Comparison of ENCODE assay signal across 15 cellular contexts in the genomic region with DNA sequence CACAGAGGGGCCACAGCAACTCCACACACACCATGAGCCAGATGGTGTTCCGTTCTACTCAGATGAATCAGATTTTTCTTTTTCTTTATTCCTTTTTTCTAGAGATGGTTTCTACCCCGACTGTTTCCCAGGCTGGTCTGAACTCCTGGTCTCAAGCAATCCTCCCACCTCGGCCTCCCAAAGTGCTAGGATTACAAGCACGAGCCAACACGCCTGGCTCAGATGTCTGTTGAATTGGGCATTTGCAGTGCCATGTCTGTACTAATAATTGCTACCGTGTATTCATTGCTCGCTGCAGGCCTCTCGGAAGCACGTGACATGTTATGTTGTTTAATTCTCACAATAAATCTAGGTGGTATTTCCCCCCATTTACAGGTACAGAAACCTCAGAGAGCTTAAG.
DNase-seq lines count a peak whose midpoint lies in the region; ATAC-seq lines count a peak whose summit lies in the region.
"Had no signal": no experiment of that assay in that cellular context is flagged by ENCODE, and none has a peak within 500 bp of the region (broad histone marks: within the 10 kb centered on the region; RNA-seq: fewer than 3 reads in every experiment).

No MANE protein-coding gene starts in this region.

- peak overlapping the region; percentile 80 for H3K27ac Mint-ChIP-seq in T-helper 17 cell
- H3K27ac Mint-ChIP-seq in stimulated activated effector memory CD8-positive, alpha-beta T cell treated with anti-CD3 and anti-CD28 coated beads, Interleukin-12 subunit alpha, Interleukin-12 subunit beta, amount 100 ng/mL, for 72 hours: peak overlapping the region; percentile 1
- H3K27ac Mint-ChIP-seq: H9 had no signal

- no peaks in the 10 kb centered on the region for H3K9me3 ChIP-seq in T-helper 17 cell (ENCODE audit: control insufficient read depth, low read length, poor library complexity, severe bottlenecking)
- H3K9me3 ChIP-seq: BLaER1 had no signal

- H3K4me3 Mint-ChIP-seq in T-helper 17 cell: peak overlapping the region; percentile 25
- no peak overlapping the region for H3K4me3 Mint-ChIP-seq in stimulated activated effector memory CD8-positive, alpha-beta T cell treated with anti-CD3 and anti-CD28 coated beads, Interleukin-12 subunit alpha, Interleukin-12 subunit beta, amount 100 ng/mL, for 72 hours
- H3K4me3 Mint-ChIP-seq: CD14-positive monocyte; CD4-positive, alpha-beta memory T cell; H9 had no signal

- H3K9me3 Mint-ChIP-seq in stimulated activated effector memory CD8-positive, alpha-beta T cell treated with anti-CD3 and anti-CD28 coated beads, Interleukin-12 subunit alpha, Interleukin-12 subunit beta, amount 100 ng/mL, for 72 hours: no peaks in the 10 kb centered on the region
- H3K9me3 Mint-ChIP-seq: H9 had no signal

- no peaks in the 10 kb centered on the region for H3K27me3 Mint-ChIP-seq in T-helper 17 cell
- H3K27me3 Mint-ChIP-seq: CD4-positive, alpha-beta memory T cell had no signal

- H3K36me3 Mint-ChIP-seq in T-helper 17 cell (ENCODE audit: low read depth): peaks cover 12% of the 10 kb centered on the region
- H3K36me3 Mint-ChIP-seq in stimulated activated effector memory CD8-positive, alpha-beta T cell treated with anti-CD3 and anti-CD28 coated beads, Interleukin-12 subunit alpha, Interleukin-12 subunit beta, amount 100 ng/mL, for 72 hours: peaks cover 96% of the 10 kb centered on the region

- peak; percentile 7 for DNase-seq in activated CD8-positive, alpha-beta memory T cell treated with anti-CD3 and anti-CD28 coated beads, Interleukin-2, amount 50 U/mL, for 48 hours
- DNase-seq in activated CD8-positive, alpha-beta memory T cell treated with anti-CD3 and anti-CD28 coated beads, Interleukin-2, amount 50 U/mL, for 4 hours: no peak
- no peak for DNase-seq in T-helper 17 cell
- DNase-seq in mesenteric fat pad (ENCODE audit: low spot score): peak; percentile 62
- no peak for DNase-seq in stimulated activated effector memory CD8-positive, alpha-beta T cell treated with anti-CD3 and anti-CD28 coated beads, Interleukin-12 subunit alpha, Interleukin-12 subunit beta, amount 100 ng/mL, for 72 hours (ENCODE audit: low spot score in 2 of 2)
- DNase-seq: 8988T; CD4-positive, alpha-beta memory T cell; DMS153; DMS79; GDM1; H9 had no signal

- peaks cover 4% of the 10 kb centered on the region for H3K4me1 Mint-ChIP-seq in T-helper 17 cell
- H3K4me1 Mint-ChIP-seq in stimulated activated effector memory CD8-positive, alpha-beta T cell treated with anti-CD3 and anti-CD28 coated beads, Interleukin-12 subunit alpha, Interleukin-12 subunit beta, amount 100 ng/mL, for 72 hours: no peaks in the 10 kb centered on the region
- H3K4me1 Mint-ChIP-seq: CD4-positive, alpha-beta memory T cell; H9 had no signal

- ATAC-seq in T-helper 17 cell (no peak), HG02610 (IDR thresholded peaks at IDR 0.05; ENCODE audit: unreplicated experiment) (no peak), GM18517 (IDR thresholded peaks at IDR 0.05; ENCODE audit: unreplicated experiment) (no peak)
- no peak for ATAC-seq in stimulated activated effector memory CD8-positive, alpha-beta T cell treated with anti-CD3 and anti-CD28 coated beads, Interleukin-12 subunit alpha, Interleukin-12 subunit beta, amount 100 ng/mL, for 72 hours

Comparison
In these comparisons a context has a peak if more than half of its experiments do, and no peak if none do; other contexts are left out.
1. DNase-seq: peak in activated CD8-positive, alpha-beta memory T cell treated with anti-CD3 and anti-CD28 coated beads, Interleukin-2, amount 50 U/mL, for 48 hours (single experiment) and mesenteric fat pad (single experiment); none in activated CD8-positive, alpha-beta memory T cell treated with anti-CD3 and anti-CD28 coated beads, Interleukin-2, amount 50 U/mL, for 4 hours (single experiment), T-helper 17 cell (0 of 3) and stimulated activated effector memory CD8-positive, alpha-beta T cell treated with anti-CD3 and anti-CD28 coated beads, Interleukin-12 subunit alpha, Interleukin-12 subunit beta, amount 100 ng/mL, for 72 hours (0 of 2).